12 cellular contexts compared by ENCODE assay signal in genomic region chr12:49645151-49646039, GRCh38. TPM values are rescaled to one million over a fixed set of nuclear protein-coding genes. Genes with fewer than 3 reads are reported as not detected.
DNase-seq lines count a peak whose midpoint lies in the region; ATAC-seq and TF ChIP-seq lines count a peak whose summit lies in the region.
"Had no signal": no experiment of that assay in that cellular context is flagged by ENCODE, and none has a peak within 500 bp of the region (broad histone marks: within the 10 kb centered on the region; RNA-seq: fewer than 3 reads in every experiment).

No MANE protein-coding gene starts in this region.

- H2AFZ ChIP-seq in SU-DHL-6 (ENCODE audit: low read depth, low read length, severe bottlenecking) (no peak overlapping the region), trophoblast cell (ENCODE audit: insufficient read depth, low read length, poor library complexity) (no peak overlapping the region)

- no peak overlapping the region for H3K4me3 Mint-ChIP-seq in activated CD4-positive, alpha-beta T cell treated with anti-CD3 and anti-CD28 coated beads, Interleukin-2, amount 10 ng/mL, durations not matched to agents 7 days and 5 days
- H3K4me3 Mint-ChIP-seq in endodermal cell, result no peak overlapping the region
- H3K4me3 Mint-ChIP-seq in Caco-2 (ENCODE audit: unreplicated experiment), result no peak overlapping the region

- ATAC-seq in left lung, result no peak

- H3K23ac ChIP-seq in trophoblast cell (ENCODE audit: low read length), result no peak overlapping the region

- H3K4me3 ChIP-seq in SU-DHL-6 (ENCODE audit: insufficient read depth, low read length, poor library complexity, severe bottlenecking), result no peak overlapping the region
- no peak overlapping the region for H3K4me3 ChIP-seq in endodermal cell (ENCODE audit: low read length)
- no peak overlapping the region for H3K4me3 ChIP-seq in trophoblast cell (ENCODE audit: low read depth, low read length)
- H3K4me3 ChIP-seq in WERI-Rb-1 (ENCODE audit: low read depth, low read length), result no peak overlapping the region
- no peak overlapping the region for H3K4me3 ChIP-seq in left lung
- no peak overlapping the region for H3K4me3 ChIP-seq in Caco-2 (ENCODE audit: low read depth, low read length)
- H3K4me3 ChIP-seq: A549 had no signal

- no peak overlapping the region for H4K12ac ChIP-seq in trophoblast cell (ENCODE audit: low read depth, low read length)

- no peak for DNase-seq in activated CD4-positive, alpha-beta T cell treated with anti-CD3 and anti-CD28 coated beads, Interleukin-2, amount 10 ng/mL, durations not matched to agents 7 days and 5 days
- DNase-seq in activated CD4-positive, alpha-beta T cell treated with anti-CD3 and anti-CD28 coated beads, Interleukin-2, amount 50 U/mL, for 4 hours, result no peak
- DNase-seq in endodermal cell, result no peak
- DNase-seq in trophoblast cell, result no peak
- DNase-seq in WERI-Rb-1, result no peak
- no peak for DNase-seq in left lung
- DNase-seq in Caco-2, result no peak

- H3K9me3 ChIP-seq in SU-DHL-6 (ENCODE audit: insufficient read depth, low read length) (no peaks in the 10 kb centered on the region), endodermal cell (ENCODE audit: control insufficient read depth, low read length) (no peaks in the 10 kb centered on the region), trophoblast cell (ENCODE audit: insufficient read depth, low read depth, low read length) (no peaks in the 10 kb centered on the region), WERI-Rb-1 (ENCODE audit: severe bottlenecking) (no peaks in the 10 kb centered on the region), left lung (no peaks in the 10 kb centered on the region), Caco-2 (no peaks in the 10 kb centered on the region)
- H3K9me3 ChIP-seq: A549 had no signal

- no peaks in the 10 kb centered on the region for H3F3A ChIP-seq in SU-DHL-6 (ENCODE audit: insufficient read depth)

- H3K4me1 ChIP-seq in endodermal cell (ENCODE audit: control insufficient read depth, insufficient read depth, low read length) (no peaks in the 10 kb centered on the region), trophoblast cell (ENCODE audit: control insufficient read depth in 1 of 2, insufficient read depth in 2 of 2, low read length in 2 of 2) (peaks cover 25 to 28% of the 10 kb centered on the region in 2 experiments), left lung (peaks cover 11 to 49% of the 10 kb centered on the region in 2 donors), Caco-2 (peaks cover 23% of the 10 kb centered on the region; the same call in 1 of the 2 replicates)
- H3K4me1 ChIP-seq: A549 had no signal

- CTCF ChIA-PET in activated CD4-positive, alpha-beta T cell treated with anti-CD3 and anti-CD28 coated beads, Interleukin-2, amount 10 ng/mL, durations not matched to agents 7 days and 5 days (lab: Charles Lee), result interaction anchor here (0.6 to 6.2 kb wide), 14 partner anchors 8 to 285 kb away, joined by 3 to 44 read pairs (median 6); partner anchors contain the start of genes FMNL3 and TMBIM6
- CTCF ChIA-PET in Caco-2 (lab: Charles Lee), result interaction anchor here (0.6 to 1.3 kb wide), 5 partner anchors 27 to 368 kb away, joined by 3 to 7 read pairs (median 6); partner anchors contain the start of gene TMBIM6

- peak overlapping the region; percentile 11 for H4K8ac ChIP-seq in trophoblast cell (ENCODE audit: low read depth, low read length)

- no peak overlapping the region for H3K18ac ChIP-seq in trophoblast cell (ENCODE audit: low read length)

- no peak overlapping the region for H3K4ac ChIP-seq in trophoblast cell (ENCODE audit: low read depth, low read length)

- H3K27me3 ChIP-seq in SU-DHL-6 (ENCODE audit: low read length) (no peaks in the 10 kb centered on the region), endodermal cell (ENCODE audit: control insufficient read depth, insufficient read depth, low read length, poor library complexity, severe bottlenecking) (no peaks in the 10 kb centered on the region), trophoblast cell (ENCODE audit: insufficient read depth, low read length) (no peaks in the 10 kb centered on the region), WERI-Rb-1 (ENCODE audit: insufficient read depth, low read depth, severe bottlenecking) (no peaks in the 10 kb centered on the region), left lung (no peaks in the 10 kb centered on the region), Caco-2 (replicated peaks; ENCODE audit: control insufficient read depth, insufficient read depth, low read length) (no peaks in the 10 kb centered on the region)
- H3K27me3 ChIP-seq: brain microvascular endothelial cell had no signal

- no peaks in the 10 kb centered on the region for H3K36me3 ChIP-seq in SU-DHL-6 (ENCODE audit: low read length)
- peaks cover 65% of the 10 kb centered on the region for H3K36me3 ChIP-seq in endodermal cell (ENCODE audit: control insufficient read depth, insufficient read depth, low read length)
- peaks cover 25 to 47% of the 10 kb centered on the region in 2 experiments for H3K36me3 ChIP-seq in trophoblast cell (ENCODE audit: control insufficient read depth in 1 of 2, insufficient read depth in 2 of 2, low read length in 2 of 2)
- peaks cover 66% of the 10 kb centered on the region for H3K36me3 ChIP-seq in WERI-Rb-1
- peaks cover 0 to 83% of the 10 kb centered on the region in 2 donors for H3K36me3 ChIP-seq in left lung
- H3K36me3 ChIP-seq in Caco-2 (ENCODE audit: control insufficient read depth, insufficient read depth, low read length), result peaks cover 3% of the 10 kb centered on the region; the same call in 1 of the 2 replicates

- H3K9ac ChIP-seq in SU-DHL-6 (ENCODE audit: low read length), result peak overlapping the region; percentile 46
- no peak overlapping the region for H3K9ac ChIP-seq in endodermal cell (ENCODE audit: extremely low read depth, low read length, poor library complexity, severe bottlenecking)
- no peak overlapping the region for H3K9ac ChIP-seq in trophoblast cell (ENCODE audit: low read length)

- no peaks in the 10 kb centered on the region for H4K20me1 ChIP-seq in SU-DHL-6 (ENCODE audit: low read depth, low read length)

- no peak overlapping the region for H4K91ac ChIP-seq in trophoblast cell (ENCODE audit: low read depth, low read length)

- H3K79me1 ChIP-seq in trophoblast cell (ENCODE audit: low read length), result peaks cover 6% of the 10 kb centered on the region

- intact Hi-C loops in left lung (cut with DNase I), result loop anchor here in 1 of 2 donors (2.0 kb wide), 1 partner anchor 63 kb away; no protein-coding TSS in a partner anchor
- intact Hi-C loops in Caco-2 (cut with micrococcal nuclease; ENCODE audit: unreplicated experiment), result loop anchor here (10.0 kb wide), 1 partner anchor 129 kb away; no protein-coding TSS in a partner anchor

- H3K9me3 Mint-ChIP-seq in activated CD4-positive, alpha-beta T cell treated with anti-CD3 and anti-CD28 coated beads, Interleukin-2, amount 10 ng/mL, durations not matched to agents 7 days and 5 days, result no peaks in the 10 kb centered on the region
- H3K9me3 Mint-ChIP-seq in endodermal cell, result no peaks in the 10 kb centered on the region
- no peaks in the 10 kb centered on the region for H3K9me3 Mint-ChIP-seq in Caco-2 (ENCODE audit: unreplicated experiment)
- H3K9me3 Mint-ChIP-seq: type B pancreatic cell had no signal

- no peak overlapping the region for H2BK12ac ChIP-seq in trophoblast cell (ENCODE audit: low read length)

- no peaks in the 10 kb centered on the region for H3K79me2 ChIP-seq in SU-DHL-6 (ENCODE audit: insufficient read depth, low read length)
- peaks cover 2% of the 10 kb centered on the region for H3K79me2 ChIP-seq in trophoblast cell (ENCODE audit: control insufficient read depth, insufficient read depth, low read length, poor library complexity)

- WGBS in endodermal cell (ENCODE audit: insufficient coverage in 1 of 2, insufficient read length in 1 of 2), 2 experiments, result 90 to 98% methylated on average over 4 to 6 of the region's 6 CpGs
- no CpG with 5 or more reads among the region's 6 CpGs for WGBS in trophoblast cell (ENCODE audit: extremely low coverage, insufficient coverage, insufficient read length)

- H2AK5ac ChIP-seq in trophoblast cell (ENCODE audit: low read length), result peak overlapping the region; percentile 26

- no peak overlapping the region for H3K14ac ChIP-seq in trophoblast cell (ENCODE audit: low read length)

- H3K27ac Mint-ChIP-seq in activated CD4-positive, alpha-beta T cell treated with anti-CD3 and anti-CD28 coated beads, Interleukin-2, amount 10 ng/mL, durations not matched to agents 7 days and 5 days, result peak overlapping the region; percentile 87
- H3K27ac Mint-ChIP-seq in endodermal cell (no peak overlapping the region), Caco-2 (ENCODE audit: unreplicated experiment) (no peak overlapping the region)

- no peak overlapping the region for H2BK120ac ChIP-seq in trophoblast cell (ENCODE audit: insufficient read depth, low read length, poor library complexity)

- H2BK5ac ChIP-seq in trophoblast cell (ENCODE audit: low read depth, low read length, poor library complexity), result no peak overlapping the region

- POLR2A ChIA-PET in activated CD4-positive, alpha-beta T cell treated with anti-CD3 and anti-CD28 coated beads, Interleukin-2, amount 10 ng/mL, durations not matched to agents 7 days and 5 days (lab: Charles Lee), result no interaction called here
- POLR2A ChIA-PET in Caco-2 (lab: Charles Lee), result interaction anchor here (0.6 to 1.6 kb wide), 4 partner anchors 58 to 278 kb away, joined by 5 to 9 read pairs (median 6); partner anchors contain the start of gene SPATS2

- no peaks in the 10 kb centered on the region for H3K27me3 Mint-ChIP-seq in activated CD4-positive, alpha-beta T cell treated with anti-CD3 and anti-CD28 coated beads, Interleukin-2, amount 10 ng/mL, durations not matched to agents 7 days and 5 days
- no peaks in the 10 kb centered on the region for H3K27me3 Mint-ChIP-seq in endodermal cell (ENCODE audit: insufficient read depth)
- no peaks in the 10 kb centered on the region for H3K27me3 Mint-ChIP-seq in Caco-2 (ENCODE audit: insufficient read depth, unreplicated experiment)
- H3K27me3 Mint-ChIP-seq: type B pancreatic cell had no signal

- no peak overlapping the region for H3K4me2 ChIP-seq in SU-DHL-6 (ENCODE audit: low read depth, low read length, poor library complexity, severe bottlenecking)
- no peak overlapping the region for H3K4me2 ChIP-seq in trophoblast cell (ENCODE audit: low read length)
- H3K4me2 ChIP-seq: A549 had no signal

- no peaks in the 10 kb centered on the region for H3K9me2 ChIP-seq in SU-DHL-6 (replicated peaks; ENCODE audit: insufficient read depth, low read length)

- H3K36me3 Mint-ChIP-seq in activated CD4-positive, alpha-beta T cell treated with anti-CD3 and anti-CD28 coated beads, Interleukin-2, amount 10 ng/mL, durations not matched to agents 7 days and 5 days (ENCODE audit: low read depth), result peaks cover 40% of the 10 kb centered on the region
- H3K36me3 Mint-ChIP-seq in endodermal cell (ENCODE audit: low read depth) (peaks cover 60% of the 10 kb centered on the region), Caco-2 (ENCODE audit: insufficient read depth, unreplicated experiment) (peaks cover 19% of the 10 kb centered on the region)

- H3K4me1 Mint-ChIP-seq in activated CD4-positive, alpha-beta T cell treated with anti-CD3 and anti-CD28 coated beads, Interleukin-2, amount 10 ng/mL, durations not matched to agents 7 days and 5 days, result peaks cover 40% of the 10 kb centered on the region
- H3K4me1 Mint-ChIP-seq in endodermal cell (peaks cover 8% of the 10 kb centered on the region), Caco-2 (ENCODE audit: low read depth, unreplicated experiment) (peaks cover 7% of the 10 kb centered on the region)

- no TSS peak for BruUV-seq in Caco-2 (replicated peaks; lab: Mats Ljungman, UMichigan)

- H3K27ac ChIP-seq in SU-DHL-6 (ENCODE audit: low read depth, low read length) (peak overlapping the region; percentile 56), endodermal cell (ENCODE audit: low read depth, low read length) (peak overlapping the region; percentile 8), trophoblast cell (ENCODE audit: low read depth, low read length) (no peak overlapping the region), WERI-Rb-1 (no peak overlapping the region), left lung (peak overlapping the region in 1 of 2 donors; percentile 72)
- H3K27ac ChIP-seq: A549, brain microvascular endothelial cell had no signal

- no peak for TF ChIP-seq CTCF in SU-DHL-6 (IDR thresholded peaks at IDR 0.05; ENCODE audit: insufficient read depth, low read length, poor library complexity, severe bottlenecking)
- TF ChIP-seq CTCF in endodermal cell (conservative IDR thresholded peaks at IDR 0.05), result no peak
- TF ChIP-seq CTCF in WERI-Rb-1 (IDR thresholded peaks at IDR 0.05; ENCODE audit: low read depth, low read length), result no peak
- TF ChIP-seq CTCF in left lung (IDR thresholded peaks at IDR 0.05), result no peak
- TF ChIP-seq CTCF in Caco-2 (IDR thresholded peaks at IDR 0.05; ENCODE audit: insufficient read depth in 1 of 2, low read depth in 1 of 2, low read length in 1 of 2, severe bottlenecking in 1 of 2, unreplicated experiment in 1 of 2), result no peak

RNA-seq across cellular contexts. Expression of gene PRPF40B, which starts 22.0 kb away (rescaled TPM):
- total RNA-seq in activated CD4-positive, alpha-beta T cell treated with anti-CD3 and anti-CD28 coated beads, Interleukin-2, amount 10 ng/mL, durations not matched to agents 7 days and 5 days, result 10 to 100 TPM; 11.6 to 11.7 TPM
- total RNA-seq in endodermal cell (10 to 100 TPM; 33.8 to 45.6 TPM), left lung (10 to 100 TPM; 16.0 to 17.3 TPM), Caco-2 (2022) (33.3 and 33.4 TPM in 2 replicates)
- polyA plus RNA-seq in endodermal cell (2013, experiment 1 of 2), result 29.5 TPM
- 25.0 TPM for polyA plus RNA-seq in endodermal cell (2013, experiment 2 of 2)
- 6.0 and 6.4 TPM in 2 replicates for polyA plus RNA-seq in trophoblast cell (2013)

RNA-seq across cellular contexts. Expression of gene FAM186B, which starts 40.0 kb away (rescaled TPM):
- total RNA-seq in activated CD4-positive, alpha-beta T cell treated with anti-CD3 and anti-CD28 coated beads, Interleukin-2, amount 10 ng/mL, durations not matched to agents 7 days and 5 days, result under 1 TPM; 0.15 TPM
- total RNA-seq in endodermal cell (under 1 TPM; 0.22 to 0.26 TPM), left lung (under 1 TPM; 0.20 to 0.42 TPM), Caco-2 (2022) (1.4 and 2.2 TPM in 2 replicates)
- 0.18 TPM for polyA plus RNA-seq in endodermal cell (2013, experiment 1 of 2)
- polyA plus RNA-seq in endodermal cell (2013, experiment 2 of 2), result 0.08 TPM
- 0.03 and 0.08 TPM in 2 replicates for polyA plus RNA-seq in trophoblast cell (2013)
- total RNA-seq: skeletal muscle tissue had no signal

Comparison
In these comparisons a context has a peak if more than half of its experiments do, and no peak if none do; other contexts are left out.
1. H3K27ac ChIP-seq: peak in SU-DHL-6 (single experiment) and endodermal cell (single experiment); none in trophoblast cell (single experiment) and WERI-Rb-1 (single experiment).